10 cellular contexts compared by ENCODE assay signal in genomic region chr22:41561335-41561734, GRCh38. TPM values are rescaled to one million over a fixed set of nuclear protein-coding genes. Genes with fewer than 3 reads are reported as not detected.
DNase-seq lines count a peak whose midpoint lies in the region; ATAC-seq and TF ChIP-seq lines count a peak whose summit lies in the region.
"Had no signal": no experiment of that assay in that cellular context is flagged by ENCODE, and none has a peak within 500 bp of the region (broad histone marks: within the 10 kb centered on the region; RNA-seq: fewer than 3 reads in every experiment).

No MANE protein-coding gene starts in this region.

- no peaks in the 10 kb centered on the region for H3K27me3 ChIP-seq in brain microvascular endothelial cell (replicated peaks)
- H3K27me3 ChIP-seq: thyroid gland had no signal

- no peaks in the 10 kb centered on the region for H3K36me3 ChIP-seq in brain microvascular endothelial cell (replicated peaks)
- H3K36me3 ChIP-seq: thyroid gland had no signal

- no peaks in the 10 kb centered on the region for H3K9me3 Mint-ChIP-seq in effector memory CD8-positive, alpha-beta T cell

- in situ Hi-C loops in brain microvascular endothelial cell (cut with HindIII; ENCODE audit: low pct_ligation_motif_present, low sequenced_read_pairs) = no loop called here

- H3K4me1 Mint-ChIP-seq in effector memory CD8-positive, alpha-beta T cell (ENCODE audit: low read depth in 2 of 2) = no peaks in the 10 kb centered on the region

- ATAC-seq in effector memory CD8-positive, alpha-beta T cell (replicated peaks) = no peak
- no peak for ATAC-seq in esophagus mucosa

- H3K27me3 Mint-ChIP-seq in effector memory CD8-positive, alpha-beta T cell = peaks cover 20 to 62% of the 10 kb centered on the region in 2 donors

- no peak overlapping the region for H3K4me3 Mint-ChIP-seq in effector memory CD8-positive, alpha-beta T cell

- H3K4me3 ChIP-seq in HFF-Myc (replicated peaks; ENCODE audit: low read depth, low read length) = peak overlapping the region; percentile 38
- peak overlapping the region; percentile 31 for H3K4me3 ChIP-seq in brain microvascular endothelial cell (ENCODE audit: low read depth, low read length)
- H3K4me3 ChIP-seq in skeletal muscle cell (ENCODE audit: low read depth, low read length) = peak overlapping the region; percentile 45
- H3K4me3 ChIP-seq: thyroid gland had no signal

- TF ChIP-seq CTCF in HFF-Myc (IDR thresholded peaks at IDR 0.05; ENCODE audit: low read depth, low read length, missing control alignments) (no peak), brain microvascular endothelial cell (IDR thresholded peaks at IDR 0.05; ENCODE audit: low read depth, low read length, missing control alignments) (no peak)

- DNase-seq in HFF-Myc (ENCODE audit: extremely low read depth, low read depth) = no peak
- DNase-seq in brain microvascular endothelial cell = no peak
- DNase-seq in iPS-NIHi11 (ENCODE audit: low spot score) = peak; percentile 55
- no peak for DNase-seq in skeletal muscle cell (ENCODE audit: low read depth)
- no peak for DNase-seq in NK-92 (lab: John Stamatoyannopoulos, UW; ENCODE audit: unreplicated experiment)
- no peak for DNase-seq in ureter (ENCODE audit: low spot score)
- no peak for DNase-seq in effector memory CD8-positive, alpha-beta T cell
- DNase-seq: activated CD4-positive, alpha-beta T cell treated with anti-CD3 and anti-CD28 coated beads, Interleukin-2, amount 50 U/mL, for 1 hour had no signal

- no peak overlapping the region for H3K27ac ChIP-seq in brain microvascular endothelial cell
- H3K27ac ChIP-seq: thyroid gland had no signal

- no peak overlapping the region for H3K27ac Mint-ChIP-seq in effector memory CD8-positive, alpha-beta T cell

- no peaks in the 10 kb centered on the region for H3K36me3 Mint-ChIP-seq in effector memory CD8-positive, alpha-beta T cell (ENCODE audit: insufficient read depth)

RNA-seq across cellular contexts. Expression of gene CSDC2, which starts 0.5 kb away (rescaled TPM):
- total RNA-seq in ureter = 1.8 TPM
- 0.08 TPM for total RNA-seq in esophagus mucosa

RNA-seq across cellular contexts. Expression of gene POLR3H, which starts 17.1 kb away (rescaled TPM):
- total RNA-seq in ureter (54.2 TPM), esophagus mucosa (27.8 TPM)

RNA-seq across cellular contexts. Expression of gene PMM1, which starts 28.3 kb away (rescaled TPM):
- 18.7 TPM for total RNA-seq in ureter
- total RNA-seq in esophagus mucosa = 30.0 TPM

RNA-seq across cellular contexts. Expression of gene DESI1, which starts 59.5 kb away (rescaled TPM):
- total RNA-seq in ureter (38.7 TPM), esophagus mucosa (36.7 TPM)

RNA-seq across cellular contexts. Expression of gene XRCC6, which starts 59.8 kb away (rescaled TPM):
- total RNA-seq in ureter (209 TPM), esophagus mucosa (181 TPM)
